ENCODE assay signal across 1 cellular context in the genomic region with DNA sequence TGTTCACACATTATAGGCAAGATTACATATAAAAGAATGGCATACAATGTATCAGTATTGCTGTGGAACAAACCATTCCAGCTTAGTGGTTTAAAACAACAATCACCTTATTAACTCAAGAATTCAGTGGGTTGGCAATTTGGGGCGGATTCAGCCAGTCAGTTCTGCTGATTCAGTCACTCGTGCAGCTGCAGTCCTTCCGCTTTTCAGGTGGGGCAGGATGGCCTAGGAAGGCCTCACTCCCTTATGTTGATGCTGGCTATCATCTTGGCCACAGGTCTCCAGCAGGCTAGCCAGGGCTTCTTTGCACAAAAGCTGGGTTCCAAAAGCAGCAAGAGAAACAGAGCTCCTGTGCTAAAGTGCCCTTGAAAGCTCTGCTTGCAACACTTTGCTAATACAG.
TF ChIP-seq lines count a peak whose summit lies in the region.

No MANE protein-coding gene starts in this region.

TF ChIP-seq in GM23338, 12 proteins besides CTCF, POLR2A, EP300 and RAD21:
- TF ChIP-seq, protein P1, sequence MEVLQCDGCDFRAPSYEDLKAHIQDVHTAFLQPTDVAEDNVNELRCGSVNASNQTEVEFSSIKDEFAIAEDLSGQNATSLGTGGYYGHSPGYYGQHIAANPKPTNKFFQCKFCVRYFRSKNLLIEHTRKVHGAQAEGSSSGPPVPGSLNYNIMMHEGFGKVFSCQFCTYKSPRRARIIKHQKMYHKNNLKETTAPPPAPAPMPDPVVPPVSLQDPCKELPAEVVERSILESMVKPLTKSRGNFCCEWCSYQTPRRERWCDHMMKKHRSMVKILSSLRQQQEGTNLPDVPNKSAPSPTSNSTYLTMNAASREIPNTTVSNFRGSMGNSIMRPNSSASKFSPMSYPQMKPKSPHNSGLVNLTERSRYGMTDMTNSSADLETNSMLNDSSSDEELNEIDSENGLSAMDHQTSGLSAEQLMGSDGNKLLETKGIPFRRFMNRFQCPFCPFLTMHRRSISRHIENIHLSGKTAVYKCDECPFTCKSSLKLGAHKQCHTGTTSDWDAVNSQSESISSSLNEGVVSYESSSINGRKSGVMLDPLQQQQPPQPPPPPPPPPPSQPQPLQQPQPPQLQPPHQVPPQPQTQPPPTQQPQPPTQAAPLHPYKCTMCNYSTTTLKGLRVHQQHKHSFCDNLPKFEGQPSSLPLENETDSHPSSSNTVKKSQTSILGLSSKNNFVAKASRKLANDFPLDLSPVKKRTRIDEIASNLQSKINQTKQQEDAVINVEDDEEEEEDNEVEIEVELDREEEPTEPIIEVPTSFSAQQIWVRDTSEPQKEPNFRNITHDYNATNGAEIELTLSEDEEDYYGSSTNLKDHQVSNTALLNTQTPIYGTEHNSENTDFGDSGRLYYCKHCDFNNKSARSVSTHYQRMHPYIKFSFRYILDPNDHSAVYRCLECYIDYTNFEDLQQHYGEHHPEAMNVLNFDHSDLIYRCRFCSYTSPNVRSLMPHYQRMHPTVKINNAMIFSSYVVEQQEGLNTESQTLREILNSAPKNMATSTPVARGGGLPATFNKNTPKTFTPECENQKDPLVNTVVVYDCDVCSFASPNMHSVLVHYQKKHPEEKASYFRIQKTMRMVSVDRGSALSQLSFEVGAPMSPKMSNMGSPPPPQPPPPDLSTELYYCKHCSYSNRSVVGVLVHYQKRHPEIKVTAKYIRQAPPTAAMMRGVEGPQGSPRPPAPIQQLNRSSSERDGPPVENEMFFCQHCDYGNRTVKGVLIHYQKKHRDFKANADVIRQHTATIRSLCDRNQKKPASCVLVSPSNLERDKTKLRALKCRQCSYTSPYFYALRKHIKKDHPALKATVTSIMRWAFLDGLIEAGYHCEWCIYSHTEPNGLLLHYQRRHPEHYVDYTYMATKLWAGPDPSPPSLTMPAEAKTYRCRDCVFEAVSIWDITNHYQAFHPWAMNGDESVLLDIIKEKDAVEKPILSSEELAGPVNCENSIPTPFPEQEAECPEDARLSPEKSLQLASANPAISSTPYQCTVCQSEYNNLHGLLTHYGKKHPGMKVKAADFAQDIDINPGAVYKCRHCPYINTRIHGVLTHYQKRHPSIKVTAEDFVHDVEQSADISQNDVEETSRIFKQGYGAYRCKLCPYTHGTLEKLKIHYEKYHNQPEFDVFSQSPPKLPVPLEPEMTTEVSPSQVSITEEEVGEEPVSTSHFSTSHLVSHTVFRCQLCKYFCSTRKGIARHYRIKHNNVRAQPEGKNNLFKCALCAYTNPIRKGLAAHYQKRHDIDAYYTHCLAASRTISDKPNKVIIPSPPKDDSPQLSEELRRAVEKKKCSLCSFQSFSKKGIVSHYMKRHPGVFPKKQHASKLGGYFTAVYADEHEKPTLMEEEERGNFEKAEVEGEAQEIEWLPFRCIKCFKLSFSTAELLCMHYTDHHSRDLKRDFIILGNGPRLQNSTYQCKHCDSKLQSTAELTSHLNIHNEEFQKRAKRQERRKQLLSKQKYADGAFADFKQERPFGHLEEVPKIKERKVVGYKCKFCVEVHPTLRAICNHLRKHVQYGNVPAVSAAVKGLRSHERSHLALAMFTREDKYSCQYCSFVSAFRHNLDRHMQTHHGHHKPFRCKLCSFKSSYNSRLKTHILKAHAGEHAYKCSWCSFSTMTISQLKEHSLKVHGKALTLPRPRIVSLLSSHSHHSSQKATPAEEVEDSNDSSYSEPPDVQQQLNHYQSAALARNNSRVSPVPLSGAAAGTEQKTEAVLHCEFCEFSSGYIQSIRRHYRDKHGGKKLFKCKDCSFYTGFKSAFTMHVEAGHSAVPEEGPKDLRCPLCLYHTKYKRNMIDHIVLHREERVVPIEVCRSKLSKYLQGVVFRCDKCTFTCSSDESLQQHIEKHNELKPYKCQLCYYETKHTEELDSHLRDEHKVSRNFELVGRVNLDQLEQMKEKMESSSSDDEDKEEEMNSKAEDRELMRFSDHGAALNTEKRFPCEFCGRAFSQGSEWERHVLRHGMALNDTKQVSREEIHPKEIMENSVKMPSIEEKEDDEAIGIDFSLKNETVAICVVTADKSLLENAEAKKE (CRISPR knock-in tag; IDR thresholded peaks at IDR 0.05) = no peak
- no peak for TF ChIP-seq POLR2AphosphoS5 (IDR thresholded peaks at IDR 0.05; ENCODE audit: low read depth)
- TF ChIP-seq NANOG (IDR thresholded peaks at IDR 0.05; ENCODE audit: borderline replicate concordance) = no peak
- TF ChIP-seq JUNB (IDR thresholded peaks at IDR 0.05; ENCODE audit: unreplicated experiment) = no peak
- TF ChIP-seq ZNF114 (CRISPR knock-in tag; IDR thresholded peaks at IDR 0.05) = no peak
- no peak for TF ChIP-seq ZNF331 (CRISPR knock-in tag; IDR thresholded peaks at IDR 0.05; ENCODE audit: low read depth)
- TF ChIP-seq, protein P2, sequence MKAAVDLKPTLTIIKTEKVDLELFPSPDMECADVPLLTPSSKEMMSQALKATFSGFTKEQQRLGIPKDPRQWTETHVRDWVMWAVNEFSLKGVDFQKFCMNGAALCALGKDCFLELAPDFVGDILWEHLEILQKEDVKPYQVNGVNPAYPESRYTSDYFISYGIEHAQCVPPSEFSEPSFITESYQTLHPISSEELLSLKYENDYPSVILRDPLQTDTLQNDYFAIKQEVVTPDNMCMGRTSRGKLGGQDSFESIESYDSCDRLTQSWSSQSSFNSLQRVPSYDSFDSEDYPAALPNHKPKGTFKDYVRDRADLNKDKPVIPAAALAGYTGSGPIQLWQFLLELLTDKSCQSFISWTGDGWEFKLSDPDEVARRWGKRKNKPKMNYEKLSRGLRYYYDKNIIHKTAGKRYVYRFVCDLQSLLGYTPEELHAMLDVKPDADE (IDR thresholded peaks at IDR 0.05) = no peak
- TF ChIP-seq STAT1 (IDR thresholded peaks at IDR 0.05; ENCODE audit: unreplicated experiment) = no peak
- TF ChIP-seq CREB1 (CRISPR knock-in tag; IDR thresholded peaks at IDR 0.05; ENCODE audit: low read depth) = no peak
- no peak for TF ChIP-seq EZH2 (IDR thresholded peaks at IDR 0.05; ENCODE audit: low read depth, unreplicated experiment)
- TF ChIP-seq, protein P3, sequence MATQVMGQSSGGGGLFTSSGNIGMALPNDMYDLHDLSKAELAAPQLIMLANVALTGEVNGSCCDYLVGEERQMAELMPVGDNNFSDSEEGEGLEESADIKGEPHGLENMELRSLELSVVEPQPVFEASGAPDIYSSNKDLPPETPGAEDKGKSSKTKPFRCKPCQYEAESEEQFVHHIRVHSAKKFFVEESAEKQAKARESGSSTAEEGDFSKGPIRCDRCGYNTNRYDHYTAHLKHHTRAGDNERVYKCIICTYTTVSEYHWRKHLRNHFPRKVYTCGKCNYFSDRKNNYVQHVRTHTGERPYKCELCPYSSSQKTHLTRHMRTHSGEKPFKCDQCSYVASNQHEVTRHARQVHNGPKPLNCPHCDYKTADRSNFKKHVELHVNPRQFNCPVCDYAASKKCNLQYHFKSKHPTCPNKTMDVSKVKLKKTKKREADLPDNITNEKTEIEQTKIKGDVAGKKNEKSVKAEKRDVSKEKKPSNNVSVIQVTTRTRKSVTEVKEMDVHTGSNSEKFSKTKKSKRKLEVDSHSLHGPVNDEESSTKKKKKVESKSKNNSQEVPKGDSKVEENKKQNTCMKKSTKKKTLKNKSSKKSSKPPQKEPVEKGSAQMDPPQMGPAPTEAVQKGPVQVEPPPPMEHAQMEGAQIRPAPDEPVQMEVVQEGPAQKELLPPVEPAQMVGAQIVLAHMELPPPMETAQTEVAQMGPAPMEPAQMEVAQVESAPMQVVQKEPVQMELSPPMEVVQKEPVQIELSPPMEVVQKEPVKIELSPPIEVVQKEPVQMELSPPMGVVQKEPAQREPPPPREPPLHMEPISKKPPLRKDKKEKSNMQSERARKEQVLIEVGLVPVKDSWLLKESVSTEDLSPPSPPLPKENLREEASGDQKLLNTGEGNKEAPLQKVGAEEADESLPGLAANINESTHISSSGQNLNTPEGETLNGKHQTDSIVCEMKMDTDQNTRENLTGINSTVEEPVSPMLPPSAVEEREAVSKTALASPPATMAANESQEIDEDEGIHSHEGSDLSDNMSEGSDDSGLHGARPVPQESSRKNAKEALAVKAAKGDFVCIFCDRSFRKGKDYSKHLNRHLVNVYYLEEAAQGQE (IDR thresholded peaks at IDR 0.05; ENCODE audit: unreplicated experiment) = no peak
- no peak for TF ChIP-seq EZH2phosphoT487 (IDR thresholded peaks at IDR 0.05; ENCODE audit: unreplicated experiment)
